In genomic region chr1:1213919-1214599, GRCh38 we compare ENCODE assay signal across 10 cellular contexts. TPM values are rescaled to one million over a fixed set of nuclear protein-coding genes. Genes with fewer than 3 reads are reported as not detected.
DNase-seq lines count a peak whose midpoint lies in the region; ATAC-seq lines count a peak whose summit lies in the region.
"Had no signal": no experiment of that assay in that cellular context is flagged by ENCODE, and none has a peak within 500 bp of the region (broad histone marks: within the 10 kb centered on the region; RNA-seq: fewer than 3 reads in every experiment).

Gene TNFRSF4, minus strand, starts transcription at chr1:1214153. Its CDS starts 26 bp downstream, at chr1:1214127.

- no peaks in the 10 kb centered on the region for H3K27me3 Mint-ChIP-seq in activated naive CD4-positive, alpha-beta T cell treated with anti-CD3 and anti-CD28 coated beads, Interleukin-2, amount 50 U/mL, for 24 hours
- peaks cover 0 to 18% (median 2%) of the 10 kb centered on the region in 3 donors for H3K27me3 Mint-ChIP-seq in naive B cell

- peak within 1 kb of the TSS; percentile 73 for H3K4me3 Mint-ChIP-seq in activated naive CD4-positive, alpha-beta T cell treated with anti-CD3 and anti-CD28 coated beads, Interleukin-2, amount 50 U/mL, for 24 hours
- H3K4me3 Mint-ChIP-seq in naive B cell: peak within 1 kb of the TSS in 7 of 8 donors; percentile 1 to 72 (median 49)

- peaks cover 8% of the 10 kb centered on the region for H3K36me3 Mint-ChIP-seq in activated naive CD4-positive, alpha-beta T cell treated with anti-CD3 and anti-CD28 coated beads, Interleukin-2, amount 50 U/mL, for 24 hours
- no peaks in the 10 kb centered on the region for H3K36me3 Mint-ChIP-seq in naive B cell

- no peaks in the 10 kb centered on the region for H3K9me3 Mint-ChIP-seq in activated naive CD4-positive, alpha-beta T cell treated with anti-CD3 and anti-CD28 coated beads, Interleukin-2, amount 50 U/mL, for 24 hours
- H3K9me3 Mint-ChIP-seq in naive B cell: no peaks in the 10 kb centered on the region

- peak within 1 kb of the TSS; percentile 68 for H3K27ac Mint-ChIP-seq in activated naive CD4-positive, alpha-beta T cell treated with anti-CD3 and anti-CD28 coated beads, Interleukin-2, amount 50 U/mL, for 24 hours
- peak within 1 kb of the TSS in 5 of 6 donors; percentile 33 to 86 (median 65) for H3K27ac Mint-ChIP-seq in naive B cell

- peak; percentile 77 for DNase-seq in stimulated activated CD4-positive, alpha-beta T cell treated with anti-CD3 and anti-CD28 coated beads, Interleukin-15, amount 100 ng/mL, for 24 hours
- no peak for DNase-seq in stimulated activated CD4-positive, alpha-beta T cell treated with anti-CD3 and anti-CD28 coated beads, Interleukin-2, amount 100 ng/mL, for 48 hours
- no peak for DNase-seq in naive B cell
- no peak for DNase-seq in islet precursor cell
- no peak for DNase-seq in SW 1271 (lab: John Stamatoyannopoulos, UW)
- DNase-seq in NOMO-1 treated with DMSO at 0.1 percent for 48 hours (lab: John Stamatoyannopoulos, UW; ENCODE audit: unreplicated experiment): no peak
- DNase-seq: NCI-H1048, PC-9 had no signal

- peak; percentile 22 to 34 for ATAC-seq in naive B cell (ENCODE audit: low read depth in 2 of 2)
- ATAC-seq in HG03095 (IDR thresholded peaks at IDR 0.05; ENCODE audit: unreplicated experiment): no peak

- peaks cover 27% of the 10 kb centered on the region for H3K4me1 Mint-ChIP-seq in activated naive CD4-positive, alpha-beta T cell treated with anti-CD3 and anti-CD28 coated beads, Interleukin-2, amount 50 U/mL, for 24 hours
- peaks cover 8 to 35% (median 23%) of the 10 kb centered on the region in 3 donors for H3K4me1 Mint-ChIP-seq in naive B cell

RNA-seq across cellular contexts. Expression of gene TNFRSF4, which starts in this region (rescaled TPM):
- polyA plus RNA-seq in naive B cell (ENCODE audit: low read depth in 6 of 6): under 1 TPM in 3 of 6 donors, not detected in 3; 0.18 to 0.36 (median 0.32) TPM

Comparison
In these comparisons a context has a peak if more than half of its experiments do, and no peak if none do; other contexts are left out.
1. Peak in ATAC-seq in naive B cell; RNA of the gene not detected or under 1 TPM.